ENCODE assay signal across 9 cellular contexts in the genomic region with DNA sequence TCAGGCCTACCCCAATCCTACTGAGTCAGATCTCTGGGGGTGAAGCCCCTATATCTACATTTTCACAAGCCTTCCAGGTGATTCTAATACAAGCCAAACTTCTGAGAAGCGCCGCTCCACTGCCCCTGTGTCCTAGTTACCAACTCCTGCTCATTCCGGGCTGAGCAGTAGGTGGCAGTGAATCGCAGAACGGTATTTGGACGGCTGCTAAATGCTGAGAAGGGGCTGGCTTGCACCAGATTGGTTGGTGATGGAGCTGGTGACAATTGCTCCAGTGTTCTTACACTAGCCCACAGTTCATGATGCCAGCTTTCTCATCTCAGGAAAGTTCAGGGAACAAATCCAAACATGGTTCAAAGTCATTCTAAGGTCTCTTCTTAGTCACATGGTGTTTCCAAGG. TPM values are rescaled to one million over a fixed set of nuclear protein-coding genes. Genes with fewer than 3 reads are reported as not detected.
DNase-seq lines count a peak whose midpoint lies in the region; ATAC-seq and TF ChIP-seq lines count a peak whose summit lies in the region.
"Had no signal": no experiment of that assay in that cellular context is flagged by ENCODE, and none has a peak within 500 bp of the region (broad histone marks: within the 10 kb centered on the region; RNA-seq: fewer than 3 reads in every experiment).

No MANE protein-coding gene starts in this region.

- peak; percentile 85 for DNase-seq in GM23338 (ENCODE audit: low spot score)
- DNase-seq in NCI-H2227 (lab: John Stamatoyannopoulos, UW; ENCODE audit: unreplicated experiment), result peak; percentile 58
- DNase-seq in activated CD8-positive, alpha-beta T cell treated with anti-CD3 and anti-CD28 coated beads for 36 hours, result peak; percentile 67
- DNase-seq in fibroblast of pulmonary artery (ENCODE audit: low read depth), result peak; percentile 66
- peak in 3 of 10 donors; percentile 13 to 28 (median 19) for DNase-seq in naive thymus-derived CD8-positive, alpha-beta T cell
- no peak for DNase-seq in cerebellar nuclear complex (lab: John Stamatoyannopoulos, UW)
- DNase-seq in RWPE1 (ENCODE audit: low spot score), result no peak

- POLR2A ChIA-PET in activated CD8-positive, alpha-beta T cell treated with anti-CD3 and anti-CD28 coated beads for 36 hours (lab: Charles Lee), result no interaction called here
- POLR2A ChIA-PET in naive thymus-derived CD8-positive, alpha-beta T cell (lab: Charles Lee), result no interaction called here
- POLR2A ChIA-PET in RWPE1 (lab: Yijun Ruan, JAX; ENCODE audit: low non-redundant PET), result no interaction called here

- H3K27me3 ChIP-seq in DOHH2 (ENCODE audit: control insufficient read depth, low read length) (peaks cover 12% of the 10 kb centered on the region), GM23338 (ENCODE audit: insufficient read depth) (no peaks in the 10 kb centered on the region)

- intact Hi-C loops in activated CD8-positive, alpha-beta T cell treated with anti-CD3 and anti-CD28 coated beads for 36 hours (cut with micrococcal nuclease), result loop anchor here (2.0 kb wide), 1 partner anchor 172 kb away; no protein-coding TSS in a partner anchor

- no peaks in the 10 kb centered on the region for H3K9me3 Mint-ChIP-seq in GM23338
- no peaks in the 10 kb centered on the region for H3K9me3 Mint-ChIP-seq in activated CD8-positive, alpha-beta T cell treated with anti-CD3 and anti-CD28 coated beads for 36 hours
- H3K9me3 Mint-ChIP-seq in naive thymus-derived CD8-positive, alpha-beta T cell, result no peaks in the 10 kb centered on the region

- TF ChIP-seq CTCF in DOHH2 (IDR thresholded peaks at IDR 0.05; ENCODE audit: low read depth, low read length, poor library complexity, severe bottlenecking) (peak; percentile 40), GM23338 (conservative IDR thresholded peaks at IDR 0.05; ENCODE audit: low read depth in 2 of 2) (peak; percentile 54 to 75), fibroblast of pulmonary artery (IDR thresholded peaks at IDR 0.05; ENCODE audit: low read length, missing control alignments) (peak; percentile 64), RWPE1 (conservative IDR thresholded peaks at IDR 0.05; ENCODE audit: low read depth) (no peak)
- no peak for TF ChIP-seq CTCF in activated CD8-positive, alpha-beta T cell treated with anti-CD3 and anti-CD28 coated beads for 36 hours (IDR thresholded peaks at IDR 0.05)

- H3K4me3 ChIP-seq in DOHH2 (ENCODE audit: low read length) (no peak overlapping the region), GM23338 (no peak overlapping the region), fibroblast of pulmonary artery (replicated peaks; ENCODE audit: low read depth, low read length) (no peak overlapping the region)
- H3K4me3 ChIP-seq: SK-N-MC had no signal

- no peaks in the 10 kb centered on the region for H4K20me1 ChIP-seq in DOHH2 (ENCODE audit: control insufficient read depth, insufficient read depth, low read depth, low read length)
- peaks cover 11% of the 10 kb centered on the region; the same call in 1 of the 2 replicates for H4K20me1 ChIP-seq in GM23338 (replicated peaks; ENCODE audit: insufficient read depth)

- no peaks in the 10 kb centered on the region for H3K9me3 ChIP-seq in DOHH2 (ENCODE audit: control insufficient read depth, insufficient read depth, low read length)

- H3K4me2 ChIP-seq in DOHH2 (ENCODE audit: low read length) (no peak overlapping the region), GM23338 (0 out of 2 replicates have a peak overlapping the region, but pooled peaks have one; percentile 15)

- no peak overlapping the region for H3K4me3 Mint-ChIP-seq in GM23338
- H3K4me3 Mint-ChIP-seq in activated CD8-positive, alpha-beta T cell treated with anti-CD3 and anti-CD28 coated beads for 36 hours, result no peak overlapping the region
- no peak overlapping the region for H3K4me3 Mint-ChIP-seq in naive thymus-derived CD8-positive, alpha-beta T cell

- H3K79me2 ChIP-seq in DOHH2 (ENCODE audit: control insufficient read depth, low read length) (no peaks in the 10 kb centered on the region), GM23338 (replicated peaks; ENCODE audit: insufficient read depth) (peaks cover 8% of the 10 kb centered on the region)

- H3K4me1 Mint-ChIP-seq in GM23338, result peaks cover 52% of the 10 kb centered on the region
- peaks cover 5% of the 10 kb centered on the region for H3K4me1 Mint-ChIP-seq in activated CD8-positive, alpha-beta T cell treated with anti-CD3 and anti-CD28 coated beads for 36 hours (ENCODE audit: low read depth)
- peaks cover 3 to 15% (median 5%) of the 10 kb centered on the region in 4 donors for H3K4me1 Mint-ChIP-seq in naive thymus-derived CD8-positive, alpha-beta T cell

- peak; percentile 80 for ATAC-seq in GM23338
- ATAC-seq in activated CD8-positive, alpha-beta T cell treated with anti-CD3 and anti-CD28 coated beads for 36 hours, result peak; percentile 53
- ATAC-seq in naive thymus-derived CD8-positive, alpha-beta T cell, result peak; percentile 24 to 32

- H3K36me3 Mint-ChIP-seq in GM23338 (ENCODE audit: low read depth), result peaks cover 4% of the 10 kb centered on the region
- no peaks in the 10 kb centered on the region for H3K36me3 Mint-ChIP-seq in activated CD8-positive, alpha-beta T cell treated with anti-CD3 and anti-CD28 coated beads for 36 hours (ENCODE audit: low read depth)
- H3K36me3 Mint-ChIP-seq in naive thymus-derived CD8-positive, alpha-beta T cell, result no peaks in the 10 kb centered on the region

- no peak overlapping the region for H3K27ac Mint-ChIP-seq in GM23338
- H3K27ac Mint-ChIP-seq in activated CD8-positive, alpha-beta T cell treated with anti-CD3 and anti-CD28 coated beads for 36 hours, result no peak overlapping the region
- H3K27ac Mint-ChIP-seq in naive thymus-derived CD8-positive, alpha-beta T cell, result no peak overlapping the region

- no peak overlapping the region for H3K27ac ChIP-seq in DOHH2 (ENCODE audit: low read depth, low read length)
- no peak overlapping the region for H3K27ac ChIP-seq in GM23338 (ENCODE audit: low read depth)
- no peak overlapping the region for H3K27ac ChIP-seq in RWPE1
- H3K27ac ChIP-seq: SK-N-MC had no signal

- H3K9me2 ChIP-seq in DOHH2 (replicated peaks; ENCODE audit: control insufficient read depth, low read length) (no peaks in the 10 kb centered on the region), GM23338 (ENCODE audit: insufficient read depth) (no peaks in the 10 kb centered on the region)

- no peaks in the 10 kb centered on the region for H3K36me3 ChIP-seq in DOHH2 (ENCODE audit: control insufficient read depth, low read length)
- no peaks in the 10 kb centered on the region for H3K36me3 ChIP-seq in GM23338 (ENCODE audit: insufficient read depth)

- peaks cover 10% of the 10 kb centered on the region for H3K27me3 Mint-ChIP-seq in GM23338 (ENCODE audit: insufficient read depth, low read depth, poor library complexity)
- H3K27me3 Mint-ChIP-seq in activated CD8-positive, alpha-beta T cell treated with anti-CD3 and anti-CD28 coated beads for 36 hours, result no peaks in the 10 kb centered on the region
- H3K27me3 Mint-ChIP-seq in naive thymus-derived CD8-positive, alpha-beta T cell, result peaks cover 0 to 18% (median 3%) of the 10 kb centered on the region in 5 donors

- H3F3A ChIP-seq in DOHH2 (ENCODE audit: control insufficient read depth, insufficient read depth) (no peaks in the 10 kb centered on the region), GM23338 (replicated peaks; ENCODE audit: low read depth) (peaks cover 21% of the 10 kb centered on the region)

- peaks cover 6% of the 10 kb centered on the region for H3K4me1 ChIP-seq in DOHH2 (ENCODE audit: control insufficient read depth, low read length)
- H3K4me1 ChIP-seq in GM23338 (ENCODE audit: insufficient read depth), result peaks cover 59% of the 10 kb centered on the region

- H2AFZ ChIP-seq in GM23338, result no peak overlapping the region

- CTCF ChIA-PET in activated CD8-positive, alpha-beta T cell treated with anti-CD3 and anti-CD28 coated beads for 36 hours (lab: Charles Lee), result interaction anchor here (0.6 to 30.6 kb wide), 30 partner anchors 11 to 292 kb away, joined by 3 to 673 read pairs (median 5); a partner anchor contains a TSS
- CTCF ChIA-PET in RWPE1 (lab: Yijun Ruan, JAX), result interaction anchor here (1.0 to 5.5 kb wide), 13 partner anchors 10 to 197 kb away, joined by 3 to 88 read pairs (median 5); a partner anchor contains a TSS

TF ChIP-seq in GM23338, 12 proteins besides CTCF, POLR2A, EP300 and RAD21 (continues in another document):
- TF ChIP-seq NANOG (IDR thresholded peaks at IDR 0.05; ENCODE audit: borderline replicate concordance), result no peak
- TF ChIP-seq, protein P1, sequence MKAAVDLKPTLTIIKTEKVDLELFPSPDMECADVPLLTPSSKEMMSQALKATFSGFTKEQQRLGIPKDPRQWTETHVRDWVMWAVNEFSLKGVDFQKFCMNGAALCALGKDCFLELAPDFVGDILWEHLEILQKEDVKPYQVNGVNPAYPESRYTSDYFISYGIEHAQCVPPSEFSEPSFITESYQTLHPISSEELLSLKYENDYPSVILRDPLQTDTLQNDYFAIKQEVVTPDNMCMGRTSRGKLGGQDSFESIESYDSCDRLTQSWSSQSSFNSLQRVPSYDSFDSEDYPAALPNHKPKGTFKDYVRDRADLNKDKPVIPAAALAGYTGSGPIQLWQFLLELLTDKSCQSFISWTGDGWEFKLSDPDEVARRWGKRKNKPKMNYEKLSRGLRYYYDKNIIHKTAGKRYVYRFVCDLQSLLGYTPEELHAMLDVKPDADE (IDR thresholded peaks at IDR 0.05), result no peak
- TF ChIP-seq CREB1 (CRISPR knock-in tag; IDR thresholded peaks at IDR 0.05; ENCODE audit: low read depth), result no peak
- no peak for TF ChIP-seq EZH2 (IDR thresholded peaks at IDR 0.05; ENCODE audit: low read depth, unreplicated experiment)
- TF ChIP-seq JUNB (IDR thresholded peaks at IDR 0.05; ENCODE audit: unreplicated experiment), result no peak

RNA-seq across cellular contexts. Expression of a gene that starts 31.1 kb away (rescaled TPM):
- 0.12 and 0.21 TPM in 2 replicates for total RNA-seq in GM23338 (2014; rRNA removed; shearing (Covaris generic))
- polyA plus RNA-seq in GM23338 (2016; fragmentation: Nextera tagmentation; extraction: Ambion mirVana), result 0.34 TPM in 1 of 2 replicates, not detected in the other
- total RNA-seq in activated CD8-positive, alpha-beta T cell treated with anti-CD3 and anti-CD28 coated beads for 36 hours, result not detected
- not detected for total RNA-seq in naive thymus-derived CD8-positive, alpha-beta T cell
- not detected for polyA plus RNA-seq in naive thymus-derived CD8-positive, alpha-beta T cell

RNA-seq across cellular contexts. Expression of a gene that starts 53.2 kb away (rescaled TPM):
- 11.0 and 16.8 TPM in 2 replicates for total RNA-seq in GM23338 (2014; rRNA removed; shearing (Covaris generic))
- 9.5 and 10.5 TPM in 2 replicates for polyA plus RNA-seq in GM23338 (2016; fragmentation: Nextera tagmentation; extraction: Ambion mirVana)
- total RNA-seq in activated CD8-positive, alpha-beta T cell treated with anti-CD3 and anti-CD28 coated beads for 36 hours, result 10 to 100 TPM; 12.7 to 18.0 TPM
- 10 to 100 TPM; 27.7 to 30.5 TPM for total RNA-seq in naive thymus-derived CD8-positive, alpha-beta T cell
- 10 to 100 TPM in 2 of 3 donors, 1 to 10 TPM in 1; 9.1 to 15.7 (median 11.6) TPM for polyA plus RNA-seq in naive thymus-derived CD8-positive, alpha-beta T cell

Comparison
In these comparisons a context has a peak if more than half of its experiments do, and no peak if none do; other contexts are left out.
1. CTCF ChIP-seq: peak in DOHH2 (single experiment), GM23338 (2 of 2) and fibroblast of pulmonary artery (single experiment); none in activated CD8-positive, alpha-beta T cell treated with anti-CD3 and anti-CD28 coated beads for 36 hours (single experiment) and RWPE1 (single experiment).
2. ATAC-seq: peak in every context shown above with its lines; median percentile 80 in GM23338; 53 in activated CD8-positive, alpha-beta T cell treated with anti-CD3 and anti-CD28 coated beads for 36 hours; 28 in naive thymus-derived CD8-positive, alpha-beta T cell.
3. DNase-seq: peak in GM23338 (single experiment), NCI-H2227 (single experiment), activated CD8-positive, alpha-beta T cell treated with anti-CD3 and anti-CD28 coated beads for 36 hours (single experiment) and fibroblast of pulmonary artery (single experiment); none in cerebellar nuclear complex (0 of 2) and RWPE1 (single experiment).